19 cellular contexts compared by ENCODE assay signal in the genomic region with DNA sequence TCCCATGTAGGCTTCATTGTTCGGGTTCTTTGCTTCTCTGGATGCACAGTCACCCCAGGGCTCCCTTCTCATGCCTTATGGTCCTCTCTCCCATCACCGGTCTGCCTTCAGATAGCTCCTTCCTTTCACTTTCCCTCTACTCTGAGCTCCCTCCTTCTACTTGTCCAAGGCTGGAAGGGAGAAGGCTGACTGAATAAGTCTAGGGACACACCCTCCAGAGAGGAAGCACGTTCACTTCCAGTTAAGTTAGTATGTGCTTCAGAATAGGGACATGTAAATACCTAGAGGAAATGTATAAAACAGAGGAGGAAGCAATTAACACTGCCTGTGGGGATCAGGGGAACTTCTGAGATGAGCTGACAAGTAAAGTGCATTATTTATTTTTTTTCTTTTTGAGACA. TPM values are rescaled to one million over a fixed set of nuclear protein-coding genes. Genes with fewer than 3 reads are reported as not detected.
A peak's percentile ranks its signal among the peaks of the same experiment; 100 is the strongest.
DNase-seq lines count a peak whose midpoint lies in the region; ATAC-seq and TF ChIP-seq lines count a peak whose summit lies in the region.
"Had no signal": no experiment of that assay in that cellular context is flagged by ENCODE, and none has a peak within 500 bp of the region (broad histone marks: within the 10 kb centered on the region; RNA-seq: fewer than 3 reads in every experiment).

No MANE protein-coding gene starts in this region.

- no peak overlapping the region for H3K18ac ChIP-seq in mesendoderm (ENCODE audit: low read length)

- H3K4me3 ChIP-seq in right cardiac atrium (ENCODE audit: low read length) (no peak overlapping the region), left ventricle myocardium inferior (no peak overlapping the region), lung (no peak overlapping the region), mesendoderm (ENCODE audit: low read length) (no peak overlapping the region)
- H3K4me3 ChIP-seq: coronary artery, heart right ventricle, upper lobe of left lung had no signal

- H3K23ac ChIP-seq in mesendoderm (ENCODE audit: low read length), result no peak overlapping the region

- no peak for TF ChIP-seq CTCF in left ventricle myocardium inferior (IDR thresholded peaks at IDR 0.05; ENCODE audit: borderline replicate concordance)
- TF ChIP-seq CTCF in lung (IDR thresholded peaks at IDR 0.05; ENCODE audit: control extremely low read depth, extremely low read depth), result no peak

- no peaks in the 10 kb centered on the region for H3K36me3 ChIP-seq in left ventricle myocardium inferior
- no peaks in the 10 kb centered on the region for H3K36me3 ChIP-seq in lung (ENCODE audit: control insufficient read depth in 2 of 2, insufficient read depth in 2 of 2, low read length in 2 of 2)
- no peaks in the 10 kb centered on the region for H3K36me3 ChIP-seq in mesendoderm (ENCODE audit: control insufficient read depth, insufficient read depth, low read length)
- H3K36me3 ChIP-seq: heart right ventricle, upper lobe of left lung had no signal

- H3K4ac ChIP-seq in mesendoderm (ENCODE audit: low read depth, low read length), result no peak overlapping the region

- 53% methylated on average over 3 of the region's 3 CpGs for WGBS in right cardiac atrium
- WGBS in lung, 2 donors, result 51% methylated on average over 3 of the region's 3 CpGs
- WGBS in mesendoderm (ENCODE audit: extremely low coverage, insufficient coverage, low lambda C conversion rate), result no CpG with 5 or more reads among the region's 3 CpGs

- H3K27ac ChIP-seq in right cardiac atrium (ENCODE audit: low read length) (no peak overlapping the region), left ventricle myocardium inferior (replicated peaks) (no peak overlapping the region), lung (ENCODE audit: low read depth in 1 of 2, low read length in 1 of 2) (no peak overlapping the region), mesendoderm (ENCODE audit: low read depth, low read length) (no peak overlapping the region)
- H3K27ac ChIP-seq: coronary artery, heart right ventricle, upper lobe of left lung had no signal

- H3K9ac ChIP-seq in mesendoderm (ENCODE audit: low read length), result no peak overlapping the region

- H3K4me2 ChIP-seq in mesendoderm (ENCODE audit: low read length), result no peak overlapping the region

- H2BK120ac ChIP-seq in mesendoderm (ENCODE audit: low read depth, low read length), result no peak overlapping the region

- no peaks in the 10 kb centered on the region for H3K27me3 ChIP-seq in right cardiac atrium (ENCODE audit: control insufficient read depth, insufficient read depth)
- H3K27me3 ChIP-seq in left ventricle myocardium inferior (ENCODE audit: low read depth), result no peaks in the 10 kb centered on the region
- no peaks in the 10 kb centered on the region for H3K27me3 ChIP-seq in lung (ENCODE audit: control insufficient read depth, insufficient read depth)
- H3K27me3 ChIP-seq in mesendoderm (ENCODE audit: insufficient read depth, low read length, poor library complexity), result no peaks in the 10 kb centered on the region
- H3K27me3 ChIP-seq: heart right ventricle, upper lobe of left lung had no signal

- no peaks in the 10 kb centered on the region for H3K9me3 ChIP-seq in right cardiac atrium (ENCODE audit: control insufficient read depth, low read length)
- H3K9me3 ChIP-seq in left ventricle myocardium inferior (replicated peaks), result peaks cover 4% of the 10 kb centered on the region
- no peaks in the 10 kb centered on the region for H3K9me3 ChIP-seq in lung (ENCODE audit: control insufficient read depth in 2 of 2, insufficient read depth in 1 of 2, low read length in 1 of 2)
- H3K9me3 ChIP-seq: upper lobe of left lung had no signal

- H3K4me1 ChIP-seq in right cardiac atrium (ENCODE audit: control insufficient read depth, insufficient read depth, low read length) (no peaks in the 10 kb centered on the region), left ventricle myocardium inferior (peaks cover 44% of the 10 kb centered on the region), lung (ENCODE audit: control insufficient read depth in 2 of 2, insufficient read depth in 2 of 2, low read length in 2 of 2) (peaks cover 2 to 11% of the 10 kb centered on the region in 2 donors), mesendoderm (ENCODE audit: control insufficient read depth, low read depth, low read length) (peaks cover 4% of the 10 kb centered on the region)

- no peak overlapping the region for H3K56ac ChIP-seq in mesendoderm (ENCODE audit: low read length)

- intact Hi-C loops in right cardiac atrium (cut with DNase I), result no loop called here
- intact Hi-C loops in left ventricle myocardium inferior (cut with micrococcal nuclease), result no loop called here

- peaks cover 89% of the 10 kb centered on the region for H3K79me2 ChIP-seq in mesendoderm (ENCODE audit: control insufficient read depth, insufficient read depth, low read length)

- ATAC-seq in right cardiac atrium, result peak; percentile 41 to 44
- ATAC-seq in lung (ENCODE audit: insufficient read depth, low FRiP score), result peak; percentile 48
- ATAC-seq in GM21529 (IDR thresholded peaks at IDR 0.05; ENCODE audit: unreplicated experiment), result no peak
- ATAC-seq: activated T-cell treated with anti-CD3 and anti-CD28 coated beads, Interleukin-2, amount 50 U/mL, for 72 hours had no signal

- H2BK5ac ChIP-seq in mesendoderm (ENCODE audit: low read length), result no peak overlapping the region

- H2AK5ac ChIP-seq in mesendoderm (ENCODE audit: low read length), result no peak overlapping the region

- DNase-seq in right cardiac atrium (no peak), left ventricle myocardium inferior (no peak), dermis blood vessel endothelial cell (peak; percentile 58), lung (ENCODE audit: low spot score) (no peak), NCI-H2081 treated with DMSO at 0.1 percent for 48 hours (lab: John Stamatoyannopoulos, UW) (no peak), mesendoderm (no peak), iPS-NIHi11 (ENCODE audit: low spot score) (no peak)
- DNase-seq: activated naive CD4-positive, alpha-beta T cell treated with anti-CD3 and anti-CD28 coated beads for 36 hours; activated T-cell treated with anti-CD3 and anti-CD28 coated beads, Interleukin-2, amount 50 U/mL, for 72 hours; amniotic stem cell; heart right ventricle; NCI-H1417 treated with DMSO at 0.1 percent for 48 hours; NCI-H2171; NCI-H524 treated with DMSO at 0.1 percent for 48 hours; Right ventricle myocardium superior; stimulated activated CD4-positive, alpha-beta T cell treated with anti-CD3 and anti-CD28 coated beads, Interleukin-4, amount 100 ng/mL, for 1 hour; upper lobe of left lung had no signal

- H4K5ac ChIP-seq in mesendoderm (ENCODE audit: low read length), result no peak overlapping the region

- H2BK15ac ChIP-seq in mesendoderm (replicated peaks; ENCODE audit: low read depth), result no peak overlapping the region

- H4K8ac ChIP-seq in mesendoderm (ENCODE audit: low read depth, low read length), result no peak overlapping the region

- peaks cover 6% of the 10 kb centered on the region for H3K79me1 ChIP-seq in mesendoderm (ENCODE audit: low read length)

RNA-seq across cellular contexts. Expression of gene CXADR, which starts 23.5 kb away (rescaled TPM):
- total RNA-seq in right cardiac atrium, result 10 to 100 TPM; 13.8 to 22.5 (median 19.9) TPM
- 7.3 TPM for polyA plus RNA-seq in right cardiac atrium
- total RNA-seq in left ventricle myocardium inferior, result 24.5 TPM
- total RNA-seq in dermis blood vessel endothelial cell, result 66.5 and 87.5 TPM in 2 replicates
- 10 to 100 TPM; 25.2 to 40.2 TPM for total RNA-seq in lung
- 10 to 100 TPM in 1 of 2 donors, 1 to 10 TPM in 1; 6.3 to 12.4 TPM for polyA plus RNA-seq in lung
- 93.6 TPM for polyA plus RNA-seq in mesendoderm (2013, experiment 1 of 2)
- 93.9 TPM for polyA plus RNA-seq in mesendoderm (2013, experiment 2 of 2)
